ENCODE assay signal across 8 cellular contexts in the genomic region with DNA sequence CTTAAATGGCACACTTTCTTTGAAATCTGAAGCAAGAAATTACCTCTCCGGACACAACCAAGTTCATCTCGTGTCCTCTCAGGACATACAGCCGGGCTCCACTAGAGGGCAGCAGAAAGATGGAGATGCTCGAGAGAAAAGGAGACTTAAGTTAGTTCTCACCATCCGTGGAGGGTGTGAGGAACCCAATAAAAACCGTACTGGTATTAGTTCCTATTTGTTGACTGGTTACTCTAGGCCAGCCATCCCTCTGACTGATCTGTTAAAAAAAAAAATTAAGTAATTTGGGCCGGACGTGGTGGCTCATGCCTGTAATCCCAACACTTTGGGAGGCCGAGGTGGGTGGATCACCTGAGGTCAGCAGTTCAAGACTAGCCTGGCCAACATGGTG. TPM values are rescaled to one million over a fixed set of nuclear protein-coding genes. Genes with fewer than 3 reads are reported as not detected.
DNase-seq lines count a peak whose midpoint lies in the region; ATAC-seq and TF ChIP-seq lines count a peak whose summit lies in the region.

No MANE protein-coding gene starts in this region.

- no peaks in the 10 kb centered on the region for H3K9me3 ChIP-seq in gastroesophageal sphincter
- no peaks in the 10 kb centered on the region for H3K9me3 ChIP-seq in upper lobe of left lung

- H3K27me3 ChIP-seq in gastroesophageal sphincter, result peaks cover 19% of the 10 kb centered on the region
- no peaks in the 10 kb centered on the region for H3K27me3 ChIP-seq in upper lobe of left lung

- H3K4me1 Mint-ChIP-seq in osteocyte (ENCODE audit: unreplicated experiment), result peaks cover 14% of the 10 kb centered on the region

- no peak overlapping the region for H3K27ac ChIP-seq in gastroesophageal sphincter
- H3K27ac ChIP-seq in upper lobe of left lung, result no peak overlapping the region

- no peak overlapping the region for H3K27ac Mint-ChIP-seq in osteocyte (ENCODE audit: unreplicated experiment)

- H3K36me3 Mint-ChIP-seq in osteocyte (ENCODE audit: unreplicated experiment), result no peaks in the 10 kb centered on the region

- TF ChIP-seq CTCF in GM12864 (IDR thresholded peaks at IDR 0.05; ENCODE audit: low read depth, low read length, missing control alignments) (peak; percentile 83), NB4 (IDR thresholded peaks at IDR 0.05; ENCODE audit: low read depth, low read length) (peak; percentile 98), gastroesophageal sphincter (IDR thresholded peaks at IDR 0.05) (peak; percentile 76 to 89 (median 88)), osteocyte (IDR thresholded peaks at IDR 0.05) (peak; percentile 89), upper lobe of left lung (IDR thresholded peaks at IDR 0.05) (peak; percentile 55 to 81 (median 72))

- H3K27me3 Mint-ChIP-seq in osteocyte (ENCODE audit: unreplicated experiment), result peaks cover 24% of the 10 kb centered on the region

- H3K4me3 ChIP-seq in GM12864 (ENCODE audit: low read depth, low read length) (no peak overlapping the region; the same call in 1 of the 2 replicates), NB4 (ENCODE audit: low read depth, low read length) (no peak overlapping the region), gastroesophageal sphincter (no peak overlapping the region), upper lobe of left lung (no peak overlapping the region)

- H3K9me3 Mint-ChIP-seq in osteocyte (ENCODE audit: unreplicated experiment), result no peaks in the 10 kb centered on the region

- 4 to 13% methylated on average over 8 to 9 of the region's 9 CpGs for WGBS in gastroesophageal sphincter (ENCODE audit: low coverage in 1 of 2), 2 donors
- WGBS in upper lobe of left lung, 2 donors, result 14 to 17% methylated on average over 9 of the region's 9 CpGs

- peak overlapping the region; percentile 65 for H3K4me3 Mint-ChIP-seq in osteocyte (ENCODE audit: unreplicated experiment)

- H3K36me3 ChIP-seq in gastroesophageal sphincter (no peaks in the 10 kb centered on the region), upper lobe of left lung (no peaks in the 10 kb centered on the region)

- DNase-seq in GM12864 (ENCODE audit: low read depth), result no peak
- DNase-seq in NB4 (ENCODE audit: low read depth), result peak; percentile 90
- DNase-seq in SK-N-DZ (ENCODE audit: low spot score), result peak; percentile 82
- DNase-seq in activated effector memory CD4-positive, alpha-beta T cell treated with anti-CD3 and anti-CD28 coated beads, Interleukin-2, amount 50 U/mL, for 16 hours, result peak; percentile 93
- peak; percentile 92 for DNase-seq in osteocyte (ENCODE audit: extremely low spot score, unreplicated experiment)
- peak in 1 of 2 donors; percentile 76 for DNase-seq in upper lobe of left lung
- DNase-seq in cortex of kidney (lab: John Stamatoyannopoulos, UW), result no peak

- TF ChIP-seq EP300 in gastroesophageal sphincter (IDR thresholded peaks at IDR 0.05), result no peak
- no peak for TF ChIP-seq EP300 in upper lobe of left lung (IDR thresholded peaks at IDR 0.05)

- TF ChIP-seq POLR2A in NB4 (IDR thresholded peaks at IDR 0.05; ENCODE audit: extremely low read depth, insufficient read length) (no peak), gastroesophageal sphincter (IDR thresholded peaks at IDR 0.05) (no peak), upper lobe of left lung (IDR thresholded peaks at IDR 0.05) (no peak)

- peaks cover 2 to 20% (median 8%) of the 10 kb centered on the region in 3 donors for H3K4me1 ChIP-seq in gastroesophageal sphincter
- H3K4me1 ChIP-seq in upper lobe of left lung, result peaks cover 7 to 21% (median 13%) of the 10 kb centered on the region in 4 donors

- ATAC-seq in gastroesophageal sphincter (no peak), upper lobe of left lung (ENCODE audit: low FRiP score in 2 of 2) (peak; percentile 81 to 84)

RNA-seq across cellular contexts. Expression of a gene that starts 7.9 kb away (rescaled TPM):
- polyA plus RNA-seq in SK-N-DZ (2014; cell fraction: cytosol; rRNA removed), result not detected in 2 replicates
- polyA plus RNA-seq in SK-N-DZ (2014; cell fraction: nucleus; rRNA removed), result not detected in 2 replicates
- total RNA-seq in gastroesophageal sphincter (1 to 10 TPM in 3 of 4 donors, under 1 TPM in 1; 0.67 to 3.7 (median 2.7) TPM), osteocyte (not detected in 2 replicates), upper lobe of left lung (1 to 10 TPM in 4 of 6 donors, under 1 TPM in 1, not detected in 1; 0.91 to 8.4 (median 1.1) TPM)

RNA-seq across cellular contexts. Expression of a gene that starts 58.5 kb away (rescaled TPM):
- polyA plus RNA-seq in SK-N-DZ (2014; cell fraction: cytosol; rRNA removed), result 5.7 and 6.6 TPM in 2 replicates
- 8.0 and 10.3 TPM in 2 replicates for polyA plus RNA-seq in SK-N-DZ (2014; cell fraction: nucleus; rRNA removed)
- total RNA-seq in gastroesophageal sphincter (1 to 10 TPM in 3 of 4 donors, under 1 TPM in 1; 0.93 to 2.7 (median 1.8) TPM), osteocyte (0.37 and 0.51 TPM in 2 replicates), upper lobe of left lung (1 to 10 TPM; 1.0 to 9.1 (median 5.3) TPM)

Comparison
In these comparisons a context has a peak if more than half of its experiments do, and no peak if none do; other contexts are left out.
1. DNase-seq: peak in NB4 (single experiment), SK-N-DZ (single experiment), activated effector memory CD4-positive, alpha-beta T cell treated with anti-CD3 and anti-CD28 coated beads, Interleukin-2, amount 50 U/mL, for 16 hours (single experiment) and osteocyte (single experiment); none in GM12864 (single experiment) and cortex of kidney (single experiment).
2. Peak in every context shown above with its lines, with median percentiles within 50 percentile points of each other: CTCF ChIP-seq.